10 cellular contexts compared by ENCODE assay signal in the genomic region with DNA sequence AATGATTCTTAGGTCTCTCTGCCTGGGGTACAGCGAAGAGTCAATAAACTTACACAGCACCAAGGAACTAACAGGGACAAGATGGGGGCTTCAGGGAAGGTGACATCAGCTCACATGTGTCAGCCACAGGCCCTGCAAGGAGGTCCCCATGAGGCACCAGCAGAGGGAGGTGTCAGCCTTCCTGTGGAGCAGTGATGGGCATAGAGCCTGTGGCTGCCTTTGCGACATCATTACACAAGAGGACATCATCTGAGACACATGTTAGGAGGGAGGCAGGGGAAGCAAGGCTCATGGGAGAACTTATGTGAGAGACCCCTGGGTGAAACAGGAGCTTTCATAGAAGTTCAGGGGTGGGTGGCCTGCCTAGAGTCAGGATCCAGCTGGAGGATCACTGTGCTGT.
DNase-seq lines count a peak whose midpoint lies in the region; ATAC-seq, FAIRE-seq and TF ChIP-seq lines count a peak whose summit lies in the region.
"Had no signal": no experiment of that assay in that cellular context is flagged by ENCODE, and none has a peak within 500 bp of the region (broad histone marks: within the 10 kb centered on the region; RNA-seq: fewer than 3 reads in every experiment).

No MANE protein-coding gene starts in this region.

- in situ Hi-C loops in astrocyte of the spinal cord (cut with HindIII; ENCODE audit: low sequenced_read_pairs), result no loop called here

- no peaks in the 10 kb centered on the region for H3K9me3 ChIP-seq in left lung
- H3K9me3 ChIP-seq: neutrophil had no signal

- no peak overlapping the region for H3K27ac ChIP-seq in left lung
- H3K27ac ChIP-seq: neutrophil had no signal

- H3K4me1 ChIP-seq in left lung, result no peaks in the 10 kb centered on the region

- intact Hi-C loops in left lung (cut with DNase I), result no loop called here

- TF ChIP-seq CTCF in astrocyte of the spinal cord (IDR thresholded peaks at IDR 0.05; ENCODE audit: low read depth, low read length) (peak; percentile 50), left lung (IDR thresholded peaks at IDR 0.05) (no peak)

- H3K4me3 ChIP-seq in astrocyte of the spinal cord (ENCODE audit: low read depth, low read length) (no peak overlapping the region), left lung (no peak overlapping the region)

- DNase-seq in DMS53 (lab: John Stamatoyannopoulos, UW), result peak; percentile 13
- DNase-seq in DMS53 treated with DMSO at 0.1 percent for 48 hours (lab: John Stamatoyannopoulos, UW; ENCODE audit: unreplicated experiment), result no peak
- DNase-seq in HTR-8/SVneo (ENCODE audit: insufficient read length, low spot score), result peak; percentile 57
- peak; percentile 44 for DNase-seq in astrocyte of the spinal cord (ENCODE audit: low read depth, low spot score)
- DNase-seq in left lung, result no peak
- no peak for DNase-seq in ureter (ENCODE audit: low spot score)
- no peak for DNase-seq in NCI-H2029 (lab: John Stamatoyannopoulos, UW)
- DNase-seq: activated B cell treated with CpG ODN at 0.5 μM for 24 hours had no signal

- no peaks in the 10 kb centered on the region for H3K27me3 ChIP-seq in left lung
- H3K27me3 ChIP-seq: neutrophil had no signal

- peak; percentile 54 for FAIRE-seq in HTR-8/SVneo (lab: Jason Lieb, UNC)

- peak; percentile 25 for ATAC-seq in left lung
- ATAC-seq in GM21529 (IDR thresholded peaks at IDR 0.05; ENCODE audit: unreplicated experiment), result no peak

- no peaks in the 10 kb centered on the region for H3K36me3 ChIP-seq in left lung
- H3K36me3 ChIP-seq: neutrophil had no signal

Comparison
In these comparisons a context has a peak if more than half of its experiments do, and no peak if none do; other contexts are left out.
1. DNase-seq: peak in DMS53 (single experiment), HTR-8/SVneo (single experiment) and astrocyte of the spinal cord (single experiment); none in DMS53 treated with DMSO at 0.1 percent for 48 hours (single experiment), left lung (0 of 2), ureter (single experiment) and NCI-H2029 (single experiment).